ENCODE assay signal across 20 cellular contexts in genomic region chr13:45621950-45622349, GRCh38. TPM values are rescaled to one million over a fixed set of nuclear protein-coding genes. Genes with fewer than 3 reads are reported as not detected.
DNase-seq lines count a peak whose midpoint lies in the region; ATAC-seq and TF ChIP-seq lines count a peak whose summit lies in the region.
"Had no signal": no experiment of that assay in that cellular context is flagged by ENCODE, and none has a peak within 500 bp of the region (broad histone marks: within the 10 kb centered on the region; RNA-seq: fewer than 3 reads in every experiment).

No MANE protein-coding gene starts in this region.

- H3K9me3 Mint-ChIP-seq in H9 (peaks cover under 1 to 1% of the 10 kb centered on the region in 2 experiments; a peak in 4 of 5 replicates), WTC11 (peaks cover 6% of the 10 kb centered on the region; the same call in 1 of the 2 replicates), mesothelial cell of epicardium (peaks cover 12% of the 10 kb centered on the region)

- H4K20me1 ChIP-seq in H9 (ENCODE audit: control insufficient read depth, insufficient read depth, insufficient read length): no peaks in the 10 kb centered on the region

- no peak overlapping the region for H2BK20ac ChIP-seq in H9 (ENCODE audit: low read depth, low read length, poor library complexity, severe bottlenecking)

- H2AFZ ChIP-seq in H9 (ENCODE audit: low read length): no peak overlapping the region
- H2AFZ ChIP-seq in mesenchymal stem cell (ENCODE audit: low read depth, low read length): no peak overlapping the region
- H2AFZ ChIP-seq: GM23248 had no signal

- H2BK15ac ChIP-seq in H9 (ENCODE audit: low read depth, low read length) (no peak overlapping the region), mesenchymal stem cell (ENCODE audit: low read depth, poor library complexity, severe bottlenecking) (no peak overlapping the region)

- H3K9me3 ChIP-seq in H9 (ENCODE audit: control insufficient read depth, low read depth, low read length): no peaks in the 10 kb centered on the region
- peaks cover 3% of the 10 kb centered on the region for H3K9me3 ChIP-seq in mesenchymal stem cell (ENCODE audit: control insufficient read depth, low read length)

- peak; percentile 94 for ATAC-seq in WTC11
- ATAC-seq: K562 had no signal

- WGBS in H9 (ENCODE audit: extremely low coverage, insufficient read length, low lambda C conversion rate): no CpG with 5 or more reads among the region's 6 CpGs
- WGBS in mesenchymal stem cell: 22% methylated on average over 5 of the region's 6 CpGs

- H2BK5ac ChIP-seq in H9 (ENCODE audit: insufficient read length, low read length) (no peak overlapping the region), mesenchymal stem cell (ENCODE audit: low read depth, low read length, poor library complexity, severe bottlenecking) (no peak overlapping the region)

- no peaks in the 10 kb centered on the region for H3K36me3 ChIP-seq in mesenchymal stem cell (ENCODE audit: control insufficient read depth in 1 of 2, insufficient read depth in 2 of 2, low read depth in 1 of 2, low read length in 2 of 2)

- DNase-seq in NCI-H1417 (lab: John Stamatoyannopoulos, UW) (peak in 2 of 3 experiments; percentile 48 to 63), NCI-H1417 treated with DMSO at 0.1 percent for 48 hours (lab: John Stamatoyannopoulos, UW) (no peak), H9 (peak; percentile 69), WTC11 (ENCODE audit: low spot score) (peak; percentile 46), left kidney (ENCODE audit: low read depth, low spot score) (peak; percentile 61), GDM1 (lab: John Stamatoyannopoulos, UW) (no peak), mesenchymal stem cell (no peak), mesothelial cell of epicardium (ENCODE audit: low spot score in 2 of 2, unreplicated experiment in 2 of 2) (no peak)
- DNase-seq: C1 segment of cervical spinal cord, COR-L47, GM23248, NCI-H1694 treated with DMSO at 0.1 percent for 48 hours, NCI-H2171, NCI-H446 treated with DMSO at 0.1 percent for 48 hours, NCI-H748 treated with DMSO at 0.1 percent for 48 hours, SHP77 treated with DMSO at 0.1 percent for 48 hours had no signal

- POLR2A ChIA-PET in WTC11 (lab: Charles Lee): no interaction called here

- H3K4me1 ChIP-seq in H9 (ENCODE audit: insufficient read depth, low read length) (no peaks in the 10 kb centered on the region; the same call in none of the 2 replicates), mesenchymal stem cell (ENCODE audit: control insufficient read depth, insufficient read depth, low read depth, low read length) (no peaks in the 10 kb centered on the region)

- TF ChIP-seq CTCF in H9 (conservative IDR thresholded peaks at IDR 0.05): no peak
- no peak for TF ChIP-seq CTCF in WTC11 (IDR thresholded peaks at IDR 0.05)
- TF ChIP-seq CTCF in mesothelial cell of epicardium (IDR thresholded peaks at IDR 0.05; ENCODE audit: unreplicated experiment): no peak

- H3K27ac ChIP-seq in H9 (ENCODE audit: insufficient read length, low read depth, low read length) (no peak overlapping the region), mesenchymal stem cell (ENCODE audit: low read length, poor library complexity, severe bottlenecking) (no peak overlapping the region)
- H3K27ac ChIP-seq: 22Rv1, GM23248 had no signal

- H3K23ac ChIP-seq in H9 (ENCODE audit: insufficient read length, low read depth, low read length) (no peak overlapping the region), mesenchymal stem cell (ENCODE audit: low read length in 2 of 2) (no peak overlapping the region)

- no peak overlapping the region for H2BK120ac ChIP-seq in H9 (ENCODE audit: low read depth, low read length, poor library complexity, severe bottlenecking)
- H2BK120ac ChIP-seq in mesenchymal stem cell (ENCODE audit: low read depth, low read length): no peak overlapping the region

- no peak overlapping the region for H3K4me2 ChIP-seq in H9 (ENCODE audit: insufficient read depth, insufficient read length, low read length)
- no peak overlapping the region for H3K4me2 ChIP-seq in mesenchymal stem cell (ENCODE audit: low read length, poor library complexity, severe bottlenecking)

- H3T11ph ChIP-seq in H9 (ENCODE audit: low read length): no peak overlapping the region

- H2BK12ac ChIP-seq in H9 (ENCODE audit: insufficient read length, low read depth, low read length) (no peak overlapping the region), mesenchymal stem cell (ENCODE audit: low read length in 2 of 2) (no peak overlapping the region)

- H3K36me3 Mint-ChIP-seq in H9 (ENCODE audit: insufficient read depth in 1 of 3, low read depth in 3 of 3) (no peaks in the 10 kb centered on the region; a peak in 1 of 7 replicates), WTC11 (no peaks in the 10 kb centered on the region), mesothelial cell of epicardium (no peaks in the 10 kb centered on the region)

- H4K91ac ChIP-seq in H9 (ENCODE audit: insufficient read length, low read depth, low read length): no peak overlapping the region
- H4K91ac ChIP-seq in mesenchymal stem cell (ENCODE audit: low read length): no peak overlapping the region

- no peak overlapping the region for H3K4me3 ChIP-seq in mesenchymal stem cell (ENCODE audit: insufficient read depth in 1 of 2, low read depth in 1 of 2, low read length in 2 of 2)
- H3K4me3 ChIP-seq: GM23248, K562 had no signal

- H3K27ac Mint-ChIP-seq in H9 (no peak overlapping the region), WTC11 (no peak overlapping the region), mesothelial cell of epicardium (no peak overlapping the region)

- no peak overlapping the region for H2AK5ac ChIP-seq in H9 (ENCODE audit: insufficient read length, low read length)
- H2AK5ac ChIP-seq in mesenchymal stem cell (ENCODE audit: low read length, severe bottlenecking): no peak overlapping the region

- no peak overlapping the region for H3K14ac ChIP-seq in H9 (ENCODE audit: insufficient read depth, low read length)
- no peak overlapping the region for H3K14ac ChIP-seq in mesenchymal stem cell (ENCODE audit: low read length in 2 of 2)

- H4K5ac ChIP-seq in H9 (ENCODE audit: insufficient read length, low read depth, low read length): no peak overlapping the region

- H3K4me3 Mint-ChIP-seq in H9 (no peak overlapping the region; a peak in 1 of 5 replicates), WTC11 (peak overlapping the region; percentile 7; the same call in 1 of the 2 replicates), mesothelial cell of epicardium (no peak overlapping the region)

- H3K9ac ChIP-seq in H9 (ENCODE audit: extremely low read depth, insufficient read length, low read length) (no peak overlapping the region), mesenchymal stem cell (ENCODE audit: low read length) (no peak overlapping the region)
- H3K9ac ChIP-seq: GM23248 had no signal

- H3K79me1 ChIP-seq in H9 (ENCODE audit: insufficient read depth, low read depth, low read length, poor library complexity, severe bottlenecking) (no peaks in the 10 kb centered on the region), mesenchymal stem cell (replicated peaks; ENCODE audit: low read length, poor library complexity, severe bottlenecking) (no peaks in the 10 kb centered on the region)

- H4K8ac ChIP-seq in H9 (replicated peaks; ENCODE audit: insufficient read length, low read depth, low read length) (no peak overlapping the region), mesenchymal stem cell (ENCODE audit: low read length) (no peak overlapping the region)

- CTCF ChIA-PET in WTC11 (lab: Charles Lee): interaction anchor here (0.7 to 3.5 kb wide), 8 partner anchors 58 to 700 kb away, joined by 3 to 23 read pairs (median 4); no protein-coding TSS in a partner anchor

- no peak overlapping the region for H3K18ac ChIP-seq in H9 (ENCODE audit: insufficient read length, low read depth, low read length)
- H3K18ac ChIP-seq in mesenchymal stem cell (ENCODE audit: low read depth in 1 of 2, low read length in 2 of 2): no peak overlapping the region

- H3K79me2 ChIP-seq in H9 (ENCODE audit: insufficient read depth, low read length): no peaks in the 10 kb centered on the region

- H3K4me1 Mint-ChIP-seq in H9 (peaks cover 30 to 32% of the 10 kb centered on the region in 2 experiments), WTC11 (peaks cover 28% of the 10 kb centered on the region), mesothelial cell of epicardium (no peaks in the 10 kb centered on the region)

- no peak overlapping the region for H3K56ac ChIP-seq in H9 (ENCODE audit: insufficient read length, low read depth, low read length)

- H3K23me2 ChIP-seq in H9 (ENCODE audit: insufficient read length, low read depth, low read length, poor library complexity, severe bottlenecking): no peaks in the 10 kb centered on the region

- H3K27me3 Mint-ChIP-seq in H9 (ENCODE audit: low read depth) (peaks cover 37% of the 10 kb centered on the region), WTC11 (ENCODE audit: low read depth) (peaks cover 22% of the 10 kb centered on the region), mesothelial cell of epicardium (ENCODE audit: low read depth) (peaks cover 80% of the 10 kb centered on the region)

- no peak overlapping the region for H3K4ac ChIP-seq in H9 (ENCODE audit: low read depth, low read length)
- H3K4ac ChIP-seq in mesenchymal stem cell (ENCODE audit: low read depth in 1 of 2, low read length in 2 of 2): no peak overlapping the region

- no peaks in the 10 kb centered on the region for H3K27me3 ChIP-seq in H9 (ENCODE audit: insufficient read depth, low read length)
- peaks cover 46 to 61% of the 10 kb centered on the region in 2 experiments for H3K27me3 ChIP-seq in mesenchymal stem cell (ENCODE audit: control insufficient read depth in 1 of 2, insufficient read depth in 1 of 2, low read length in 2 of 2)

TF ChIP-seq in WTC11, 78 proteins besides CTCF, POLR2A, EP300 and RAD21:
- no peak for TF ChIP-seq GABPB1 (CRISPR knock-in tag; IDR thresholded peaks at IDR 0.05)

RNA-seq across cellular contexts. Expression of gene ERICH6B, which starts 6.4 kb away (rescaled TPM):
- not detected in 2 replicates for total RNA-seq in H9 (2021)
- total RNA-seq in WTC11 (2021): 0.16 TPM in 1 of 3 replicates, not detected in the others
- polyA plus RNA-seq in mesenchymal stem cell (2013, experiment 1 of 2): not detected
- not detected for polyA plus RNA-seq in mesenchymal stem cell (2013, experiment 2 of 2)
- not detected in 3 replicates for total RNA-seq in mesothelial cell of epicardium
- total RNA-seq: G401, GM23248, HT1080, K562 had no signal
- polyA plus RNA-seq: GM23248, K562 had no signal

Comparison
In these comparisons a context has a peak if more than half of its experiments do, and no peak if none do; other contexts are left out.
1. DNase-seq: peak in NCI-H1417 (2 of 3), H9 (single experiment), WTC11 (single experiment) and left kidney (single experiment); none in NCI-H1417 treated with DMSO at 0.1 percent for 48 hours (single experiment), GDM1 (single experiment), mesenchymal stem cell (single experiment) and mesothelial cell of epicardium (0 of 2).